In the genomic region with DNA sequence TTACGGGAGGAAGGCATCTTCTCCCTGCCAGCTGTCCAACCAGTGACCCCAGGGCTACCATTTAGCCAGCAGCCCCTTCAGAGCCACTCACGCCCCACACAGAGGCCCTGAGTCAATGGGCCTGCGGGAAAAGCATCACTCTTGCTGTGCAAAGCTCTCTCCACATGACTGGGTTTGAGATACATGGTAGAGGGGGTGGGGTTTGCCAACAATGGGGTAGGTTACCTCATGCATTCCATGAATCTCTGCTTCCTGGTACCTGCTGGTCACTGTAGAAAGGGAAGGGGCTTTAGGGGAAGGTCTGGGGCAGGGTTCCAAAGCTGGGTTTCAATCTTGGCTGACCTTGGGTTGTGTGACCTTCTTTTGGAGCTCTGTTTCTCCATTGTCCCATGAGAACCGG, we compare ENCODE assay signal across 23 cellular contexts. TPM values are rescaled to one million over a fixed set of nuclear protein-coding genes. Genes with fewer than 3 reads are reported as not detected.
DNase-seq lines count a peak whose midpoint lies in the region; ATAC-seq and TF ChIP-seq lines count a peak whose summit lies in the region.
"Had no signal": no experiment of that assay in that cellular context is flagged by ENCODE, and none has a peak within 500 bp of the region (broad histone marks: within the 10 kb centered on the region; RNA-seq: fewer than 3 reads in every experiment).

No MANE protein-coding gene starts in this region.

- no peaks in the 10 kb centered on the region for H3K27me3 ChIP-seq in right lobe of liver

- 36% methylated on average over 3 of the region's 4 CpGs for WGBS in right lobe of liver (ENCODE audit: insufficient coverage, low coverage, low lambda C conversion rate, missing lambda C conversion rate)

- no peak overlapping the region for H3K4me3 ChIP-seq in right lobe of liver

- H3K36me3 ChIP-seq in right lobe of liver = no peaks in the 10 kb centered on the region

- no peak overlapping the region for H3K4me3 Mint-ChIP-seq in WTC11
- H3K4me3 Mint-ChIP-seq: B cell; CD4-positive, alpha-beta T cell; IgD-negative memory B cell had no signal

- H3K27ac Mint-ChIP-seq in WTC11 = no peak overlapping the region
- H3K27ac Mint-ChIP-seq: B cell; CD4-positive, alpha-beta T cell; IgD-negative memory B cell had no signal

- POLR2A ChIA-PET in WTC11 (lab: Charles Lee) = interaction anchor here (0.6 to 1.1 kb wide), 3 partner anchors 10 to 228 kb away, joined by 3 to 4 read pairs (median 4); no protein-coding TSS in a partner anchor

- no peak overlapping the region for H3K27ac ChIP-seq in right lobe of liver
- H3K27ac ChIP-seq: 22Rv1 had no signal

- no peak for TF ChIP-seq POLR2A in right lobe of liver (IDR thresholded peaks at IDR 0.05)

- H3K4me1 ChIP-seq in right lobe of liver = no peaks in the 10 kb centered on the region

- H3K36me3 Mint-ChIP-seq in WTC11 = no peaks in the 10 kb centered on the region
- H3K36me3 Mint-ChIP-seq: IgD-negative memory B cell had no signal

- no peaks in the 10 kb centered on the region for H3K9me3 ChIP-seq in right lobe of liver

- CTCF ChIA-PET in WTC11 (lab: Charles Lee) = interaction anchor here (0.7 to 24.3 kb wide), 9 partner anchors 8 to 241 kb away, joined by 3 to 627 read pairs (median 4); no protein-coding TSS in a partner anchor

- DNase-seq in DMS53 (lab: John Stamatoyannopoulos, UW) (peak; percentile 34), DMS53 treated with DMSO at 0.1 percent for 48 hours (lab: John Stamatoyannopoulos, UW; ENCODE audit: unreplicated experiment) (no peak), WTC11 (ENCODE audit: low spot score) (no peak), iPS-NIHi7 (ENCODE audit: extremely low spot score) (peak; percentile 67), renal cortical epithelial cell (ENCODE audit: low read depth) (peak; percentile 83), right lobe of liver (no peak), NCI-H187 treated with DMSO at 0.1 percent for 48 hours (lab: John Stamatoyannopoulos, UW) (no peak), NCI-H128 (lab: John Stamatoyannopoulos, UW; ENCODE audit: unreplicated experiment) (no peak)
- DNase-seq: Calu3; CD4-positive, alpha-beta T cell; DND-41; GF-D8; GOT3; NCI-H1105 treated with DMSO at 0.1 percent for 48 hours; NCI-H2029; NCI-H446 treated with DMSO at 0.1 percent for 48 hours; NCI-H774 had no signal

- peaks cover 39% of the 10 kb centered on the region for H3K4me1 Mint-ChIP-seq in WTC11
- H3K4me1 Mint-ChIP-seq: B cell, IgD-negative memory B cell had no signal

- TF ChIP-seq CTCF in WTC11 (IDR thresholded peaks at IDR 0.05) = no peak
- TF ChIP-seq CTCF in right lobe of liver (IDR thresholded peaks at IDR 0.05) = no peak

- H3K27me3 Mint-ChIP-seq in WTC11 (ENCODE audit: low read depth) = no peaks in the 10 kb centered on the region; the same call in none of the 2 replicates
- H3K27me3 Mint-ChIP-seq: CD4-positive, alpha-beta T cell had no signal

- ATAC-seq in WTC11 (peak; percentile 81), right lobe of liver (no peak)
- ATAC-seq: Right ventricle myocardium inferior had no signal

- H3K9me3 Mint-ChIP-seq in WTC11 = no peaks in the 10 kb centered on the region
- H3K9me3 Mint-ChIP-seq: CD4-positive, alpha-beta T cell had no signal

- intact Hi-C loops in right lobe of liver (cut with DNase I) = no loop called here

TF ChIP-seq in WTC11, 78 proteins besides CTCF, POLR2A, EP300 and RAD21:
- TF ChIP-seq ZNF396 (CRISPR knock-in tag; IDR thresholded peaks at IDR 0.05; ENCODE audit: borderline replicate concordance) = no peak
- TF ChIP-seq TP53 (CRISPR knock-in tag; IDR thresholded peaks at IDR 0.05) = 0 out of 2 replicates have a peak, but pooled peaks have one; percentile 42
TF ChIP-seq in WTC11: peak in this region for 1.

RNA-seq across cellular contexts. Expression of a gene that starts 22.9 kb away (rescaled TPM):
- total RNA-seq in WTC11 (2021) (0.50 to 1.1 TPM (median 0.69 TPM) in 3 replicates), renal cortical epithelial cell (2.3 and 6.7 TPM in 2 replicates), right lobe of liver (1 to 10 TPM; 3.2 to 5.2 (median 4.1) TPM)

RNA-seq across cellular contexts. Expression of a gene that starts 43.5 kb away (rescaled TPM):
- total RNA-seq in WTC11 (2021) (70.7 to 71.8 TPM (median 71.2 TPM) in 3 replicates), renal cortical epithelial cell (21.5 and 35.4 TPM in 2 replicates), right lobe of liver (10 to 100 TPM; 27.3 to 43.9 (median 29.0) TPM)

RNA-seq across cellular contexts. Expression of a gene that starts 43.7 kb away (rescaled TPM):
- not detected in 3 replicates for total RNA-seq in WTC11 (2021)
- 0.85 TPM in 1 of 2 replicates, not detected in the other for total RNA-seq in renal cortical epithelial cell
- total RNA-seq in right lobe of liver = not detected
- total RNA-seq: B cell; Calu3; CD4-positive, alpha-beta T cell; HT-29; LHCN-M2; Right ventricle myocardium inferior had no signal

Comparison
In these comparisons a context has a peak if more than half of its experiments do, and no peak if none do; other contexts are left out.
1. DNase-seq: peak in DMS53 (single experiment), iPS-NIHi7 (single experiment) and renal cortical epithelial cell (single experiment); none in DMS53 treated with DMSO at 0.1 percent for 48 hours (single experiment), WTC11 (single experiment), right lobe of liver (0 of 3), NCI-H187 treated with DMSO at 0.1 percent for 48 hours (single experiment) and NCI-H128 (single experiment).